14 cellular contexts compared by ENCODE assay signal in the genomic region with DNA sequence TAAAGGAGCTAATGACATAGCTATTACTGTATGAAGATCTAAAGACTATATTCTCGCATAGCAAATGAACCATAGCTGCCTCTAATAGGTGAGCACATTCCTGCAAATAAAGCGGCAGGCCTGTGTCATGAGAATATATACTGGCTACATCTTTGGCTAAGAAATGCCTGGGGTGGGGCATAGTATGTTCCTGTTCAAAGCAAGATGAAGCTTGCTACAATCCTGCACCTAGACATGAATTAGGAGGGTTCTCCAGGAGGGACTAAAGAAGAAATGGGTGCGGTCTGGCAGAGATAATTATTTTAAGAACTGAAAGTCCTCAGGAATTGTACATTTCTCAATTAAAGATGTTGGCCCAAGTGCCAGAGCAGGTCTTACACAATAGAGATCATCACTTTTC. TPM values are rescaled to one million over a fixed set of nuclear protein-coding genes. Genes with fewer than 3 reads are reported as not detected.
A peak's percentile ranks its signal among the peaks of the same experiment; 100 is the strongest.
DNase-seq lines count a peak whose midpoint lies in the region; ATAC-seq, FAIRE-seq and TF ChIP-seq lines count a peak whose summit lies in the region.
"Had no signal": no experiment of that assay in that cellular context is flagged by ENCODE, and none has a peak within 500 bp of the region (broad histone marks: within the 10 kb centered on the region; RNA-seq: fewer than 3 reads in every experiment).

No MANE protein-coding gene starts in this region.

- CTCF ChIA-PET in IMR-90 (lab: Yijun Ruan, JAX) (interaction anchor here (0.5 to 1.8 kb wide), 8 partner anchors 30 to 955 kb away, joined by 3 to 7 read pairs (median 5); no protein-coding TSS in a partner anchor), RWPE1 (lab: Yijun Ruan, JAX) (interaction anchor here (0.7 to 2.5 kb wide), 3 partner anchors 8 to 955 kb away, joined by 3 to 13 read pairs (median 3); no protein-coding TSS in a partner anchor)
- CTCF ChIA-PET in activated CD4-positive, alpha-beta T cell treated with anti-CD3 and anti-CD28 coated beads for 36 hours (lab: Charles Lee): interaction anchor here (0.7 to 3.3 kb wide), 22 partner anchors 12 to 1164 kb away, joined by 3 to 28 read pairs (median 5); no protein-coding TSS in a partner anchor

- in situ Hi-C loops in IMR-90 (cut with MboI; ENCODE audit: low sequenced_read_pairs): loop anchor here (10.0 kb wide), 1 partner anchor 876 kb away; no protein-coding TSS in a partner anchor

- no CpG with 5 or more reads among the region's 3 CpGs for WGBS in IMR-90 (ENCODE audit: extremely low coverage in 2 of 2, insufficient read length in 1 of 2), 2 experiments

- H2BK15ac ChIP-seq in IMR-90 (ENCODE audit: low read depth, low read length): no peak overlapping the region

- H3K9me3 ChIP-seq in IMR-90 (ENCODE audit: control insufficient read depth, insufficient read depth, low read length) (no peaks in the 10 kb centered on the region), keratinocyte (ENCODE audit: control insufficient read depth, low read depth, low read length) (no peaks in the 10 kb centered on the region)
- H3K9me3 ChIP-seq: A549, BE2C had no signal

- intact Hi-C loops in IMR-90 (cut with micrococcal nuclease): loop anchor here (10.0 kb wide), 1 partner anchor 296 kb away; no protein-coding TSS in a partner anchor
- intact Hi-C loops in activated CD4-positive, alpha-beta T cell treated with anti-CD3 and anti-CD28 coated beads for 36 hours (cut with DNase I, micrococcal nuclease): no loop called here

- H2BK5ac ChIP-seq in IMR-90 (ENCODE audit: low read depth, low read length, poor library complexity, severe bottlenecking): no peak overlapping the region

- no peak for TF ChIP-seq POLR2A in IMR-90 (IDR thresholded peaks at IDR 0.05; ENCODE audit: low read depth, low read length)

- no TSS peak for BruUV-seq in IMR-90 (replicated peaks; lab: Mats Ljungman, UMichigan)

- no peak overlapping the region for H3K23ac ChIP-seq in IMR-90 (ENCODE audit: low read depth, low read length)

- H2AK9ac ChIP-seq in IMR-90 (replicated peaks; ENCODE audit: low read depth, low read length, poor library complexity): peak overlapping the region; percentile 4

- H3K4me3 ChIP-seq in IMR-90 (ENCODE audit: insufficient read depth, low read depth, low read length): no peak overlapping the region
- H3K4me3 ChIP-seq in epithelial cell of esophagus (ENCODE audit: low read length): no peak overlapping the region
- no peak overlapping the region for H3K4me3 ChIP-seq in keratinocyte (ENCODE audit: control insufficient read depth in 2 of 3, extremely low read depth in 1 of 3, insufficient read depth in 2 of 3, low read depth in 1 of 3, low read length in 3 of 3)
- H3K4me3 ChIP-seq: A549 had no signal

- no peaks in the 10 kb centered on the region for H3K4me1 Mint-ChIP-seq in activated CD4-positive, alpha-beta T cell treated with anti-CD3 and anti-CD28 coated beads for 36 hours

- TF ChIP-seq CTCF in IMR-90 (conservative IDR thresholded peaks at IDR 0.05; ENCODE audit: low read depth, low read length) (no peak), RWPE1 (conservative IDR thresholded peaks at IDR 0.05; ENCODE audit: low read depth) (no peak), epithelial cell of esophagus (IDR thresholded peaks at IDR 0.05; ENCODE audit: insufficient read depth, low read depth, low read length, missing control alignments) (no peak), keratinocyte (optimal IDR thresholded peaks at IDR 0.05 in 1 of 3, IDR thresholded peaks at IDR 0.05 in 1 of 3, conservative IDR thresholded peaks at IDR 0.05 in 1 of 3; ENCODE audit: extremely low read depth in 1 of 3, insufficient read depth in 2 of 3, low read length in 3 of 3) (no peak), D721Med (IDR thresholded peaks at IDR 0.05; ENCODE audit: insufficient read depth, missing control alignments) (no peak)

- no peaks in the 10 kb centered on the region for H3K79me2 ChIP-seq in keratinocyte (ENCODE audit: control insufficient read depth, insufficient read depth, low read length)

- no peak overlapping the region for H4K8ac ChIP-seq in IMR-90 (ENCODE audit: low read depth in 2 of 2, low read length in 2 of 2)

- no peaks in the 10 kb centered on the region for H3K36me3 Mint-ChIP-seq in activated CD4-positive, alpha-beta T cell treated with anti-CD3 and anti-CD28 coated beads for 36 hours (ENCODE audit: low read depth)
- H3K36me3 Mint-ChIP-seq: CD8-positive, alpha-beta T cell had no signal

- H2BK120ac ChIP-seq in IMR-90 (ENCODE audit: low read depth, low read length): no peak overlapping the region

- H3K27me3 Mint-ChIP-seq in activated CD4-positive, alpha-beta T cell treated with anti-CD3 and anti-CD28 coated beads for 36 hours: peaks cover 4% of the 10 kb centered on the region

- H3K27me3 ChIP-seq in IMR-90 (ENCODE audit: control insufficient read depth, insufficient read depth, low read length): peaks cover 2% of the 10 kb centered on the region; the same call in 1 of the 2 replicates
- no peaks in the 10 kb centered on the region for H3K27me3 ChIP-seq in keratinocyte (ENCODE audit: control insufficient read depth, extremely low read depth, insufficient read depth, low read length)
- H3K27me3 ChIP-seq: BE2C had no signal

- H3K4ac ChIP-seq in IMR-90 (ENCODE audit: low read depth, low read length): no peak overlapping the region

- H4K5ac ChIP-seq in IMR-90 (ENCODE audit: low read depth, low read length): no peak overlapping the region

- H3K27ac Mint-ChIP-seq in activated CD4-positive, alpha-beta T cell treated with anti-CD3 and anti-CD28 coated beads for 36 hours: no peak overlapping the region
- H3K27ac Mint-ChIP-seq: CD8-positive, alpha-beta T cell; HFFc6 had no signal

- no peak overlapping the region for H4K91ac ChIP-seq in IMR-90 (ENCODE audit: insufficient read depth, low read depth, low read length)

- H3K79me1 ChIP-seq in IMR-90 (ENCODE audit: low read depth in 1 of 2, low read length in 2 of 2): no peaks in the 10 kb centered on the region

- ATAC-seq in IMR-90 (ENCODE audit: low read depth): no peak
- no peak for ATAC-seq in activated CD4-positive, alpha-beta T cell treated with anti-CD3 and anti-CD28 coated beads for 36 hours

- no peaks in the 10 kb centered on the region for H3K9me1 ChIP-seq in IMR-90 (ENCODE audit: insufficient read depth, low read length)
- H3K9me1 ChIP-seq in keratinocyte (ENCODE audit: control insufficient read depth, extremely low read depth, insufficient read depth, low read length): no peaks in the 10 kb centered on the region

- H4K20me1 ChIP-seq in IMR-90 (ENCODE audit: insufficient read depth, low read length) (no peaks in the 10 kb centered on the region), keratinocyte (ENCODE audit: control insufficient read depth, extremely low read depth, insufficient read depth, low read length) (no peaks in the 10 kb centered on the region)

- H3K4me3 Mint-ChIP-seq in activated CD4-positive, alpha-beta T cell treated with anti-CD3 and anti-CD28 coated beads for 36 hours: no peak overlapping the region
- H3K4me3 Mint-ChIP-seq: CD8-positive, alpha-beta T cell; HFFc6 had no signal

- peak; percentile 29 for FAIRE-seq in keratinocyte (lab: Jason Lieb, UNC)
- FAIRE-seq in D721Med (lab: Jason Lieb, UNC): no peak
- FAIRE-seq: HepG2, HTR-8/SVneo had no signal

- no peak overlapping the region for H3K18ac ChIP-seq in IMR-90 (ENCODE audit: low read depth, low read length)

- no peaks in the 10 kb centered on the region for H3K9me3 Mint-ChIP-seq in activated CD4-positive, alpha-beta T cell treated with anti-CD3 and anti-CD28 coated beads for 36 hours (ENCODE audit: low read depth)
- H3K9me3 Mint-ChIP-seq: CD8-positive, alpha-beta T cell; HFFc6 had no signal

- H3K9ac ChIP-seq in IMR-90 (ENCODE audit: low read depth, low read length) (no peak overlapping the region), keratinocyte (ENCODE audit: control insufficient read depth, extremely low read depth, insufficient read depth, low read length) (no peak overlapping the region)

- H3K36me3 ChIP-seq in IMR-90 (ENCODE audit: control insufficient read depth, insufficient read depth, low read length) (no peaks in the 10 kb centered on the region), keratinocyte (ENCODE audit: control insufficient read depth in 2 of 2, extremely low read depth in 1 of 2, insufficient read depth in 2 of 2, low read length in 2 of 2) (peaks cover 18 to 22% of the 10 kb centered on the region in 2 experiments)
- H3K36me3 ChIP-seq: BE2C had no signal

- H3K14ac ChIP-seq in IMR-90 (replicated peaks; ENCODE audit: low read depth, low read length): no peak overlapping the region

- H3K27ac ChIP-seq in IMR-90 (ENCODE audit: insufficient read depth, low read length) (no peak overlapping the region), RWPE1 (peak overlapping the region; percentile 83), keratinocyte (ENCODE audit: control insufficient read depth, insufficient read depth, low read length) (peak overlapping the region; percentile 55)
- H3K27ac ChIP-seq: C4-2B had no signal

- H3K4me1 ChIP-seq in IMR-90 (ENCODE audit: control insufficient read depth, insufficient read depth, low read length): no peaks in the 10 kb centered on the region
- peaks cover 19% of the 10 kb centered on the region for H3K4me1 ChIP-seq in keratinocyte (ENCODE audit: control insufficient read depth, extremely low read depth, insufficient read depth, low read length)
- H3K4me1 ChIP-seq: BE2C had no signal

- H2BK20ac ChIP-seq in IMR-90 (ENCODE audit: low read depth, low read length): peak overlapping the region; percentile 14; the same call in 1 of the 2 replicates

- H3K56ac ChIP-seq in IMR-90 (ENCODE audit: extremely low read depth, insufficient read depth, low read length): no peak overlapping the region

- TF ChIP-seq RAD21 in IMR-90 (IDR thresholded peaks at IDR 0.05; ENCODE audit: low read length): no peak

- no peak overlapping the region for H2AFZ ChIP-seq in IMR-90 (replicated peaks; ENCODE audit: low read length, poor library complexity)
- H2AFZ ChIP-seq in keratinocyte (ENCODE audit: control insufficient read depth, low read length): no peak overlapping the region

- no peak overlapping the region for H2AK5ac ChIP-seq in IMR-90 (ENCODE audit: low read depth, low read length)

- POLR2A ChIA-PET in IMR-90 (lab: Charles Lee; ENCODE audit: unreplicated experiment): no interaction called here
- POLR2A ChIA-PET in RWPE1 (lab: Yijun Ruan, JAX; ENCODE audit: low non-redundant PET): no interaction called here
- POLR2A ChIA-PET in activated CD4-positive, alpha-beta T cell treated with anti-CD3 and anti-CD28 coated beads for 36 hours (lab: Charles Lee): no interaction called here

- no peak overlapping the region for H3K4me2 ChIP-seq in IMR-90 (ENCODE audit: low read depth, low read length)
- H3K4me2 ChIP-seq in keratinocyte (ENCODE audit: control insufficient read depth, extremely low read depth, insufficient read depth, low read depth, low read length): peak overlapping the region; percentile 15
- H3K4me2 ChIP-seq: A549 had no signal

- dilution Hi-C loops in IMR-90 (cut with HindIII; ENCODE audit: low sequenced_read_pairs, unreplicated experiment): no loop called here
- dilution Hi-C loops in keratinocyte (cut with MboI; ENCODE audit: extremely low pct_ligation_motif_present, low sequenced_read_pairs): no loop called here

- DNase-seq in IMR-90 (no peak), RWPE1 (ENCODE audit: low spot score) (no peak), epithelial cell of esophagus (ENCODE audit: low read depth) (peak; percentile 60), keratinocyte (ENCODE audit: low read depth, low spot score) (peak; percentile 57), D721Med (ENCODE audit: insufficient read length, low spot score) (no peak), MV-4-11 (lab: John Stamatoyannopoulos, UW) (no peak)
- no peak for DNase-seq in activated CD4-positive, alpha-beta T cell treated with anti-CD3 and anti-CD28 coated beads for 36 hours

RNA-seq across cellular contexts. Expression of a gene that starts 46.8 kb away (rescaled TPM):
- 0.28 and 0.54 TPM in 2 replicates for total RNA-seq in IMR-90 (2012; rRNA removed)
- polyA plus RNA-seq in IMR-90 (2012; rRNA removed) (0.24 and 0.43 TPM in 2 replicates), keratinocyte (7.6 to 13.2 TPM (median 12.3 TPM) in 3 replicates)
- polyA plus RNA-seq in IMR-90 (2012; cell fraction: cytosol; rRNA removed): 0.16 and 0.19 TPM in 2 replicates
- 0.17 and 1.6 TPM in 2 replicates for polyA plus RNA-seq in IMR-90 (2012; cell fraction: nucleus; rRNA removed; ENCODE audit: low replicate concordance)
- 9.3 TPM for polyA plus RNA-seq in keratinocyte (2011; ENCODE audit: low read depth)
- polyA plus RNA-seq in keratinocyte (2011; cell fraction: cytosol; rRNA removed): 2.8 and 4.1 TPM in 2 replicates
- polyA plus RNA-seq in keratinocyte (2011; cell fraction: nucleus; rRNA removed): 19.0 and 20.2 TPM in 2 replicates
- polyA plus RNA-seq in keratinocyte (2012; ENCODE audit: low replicate concordance): 6.6 and 8.5 TPM in 2 replicates
- 1.7 to 15.0 TPM (median 13.4 TPM) in 3 replicates for polyA minus RNA-seq in keratinocyte
- polyA minus RNA-seq in keratinocyte (2011; cell fraction: cytosol; rRNA and poly(A)+ RNA removed): 6.1 TPM
- polyA minus RNA-seq in keratinocyte (2011; cell fraction: nucleus; rRNA and poly(A)+ RNA removed): 14.7 and 37.3 TPM in 2 replicates
- total RNA-seq in activated CD4-positive, alpha-beta T cell treated with anti-CD3 and anti-CD28 coated beads for 36 hours: under 1 TPM in 1 of 2 experiments, not detected in 1; 0.02 TPM
- total RNA-seq: CD8-positive, alpha-beta T cell; HepG2 had no signal
- polyA plus RNA-seq: HepG2 had no signal

Comparison
In these comparisons a context has a peak if more than half of its experiments do, and no peak if none do; other contexts are left out.
1. DNase-seq: peak in epithelial cell of esophagus (single experiment) and keratinocyte (single experiment); none in IMR-90 (single experiment), RWPE1 (single experiment), activated CD4-positive, alpha-beta T cell treated with anti-CD3 and anti-CD28 coated beads for 36 hours (single experiment), D721Med (single experiment) and MV-4-11 (single experiment).